In genomic region chr13:75723927-75724326, GRCh38 we compare ENCODE assay signal across 22 cellular contexts.
DNase-seq lines count a peak whose midpoint lies in the region; ATAC-seq, FAIRE-seq and TF ChIP-seq lines count a peak whose summit lies in the region.
"Had no signal": no experiment of that assay in that cellular context is flagged by ENCODE, and none has a peak within 500 bp of the region (broad histone marks: within the 10 kb centered on the region; RNA-seq: fewer than 3 reads in every experiment).

No MANE protein-coding gene starts in this region.

- ATAC-seq in RWPE2 (ENCODE audit: low read depth): no peak
- no peak for ATAC-seq in lower lobe of right lung
- ATAC-seq in GM21447 (IDR thresholded peaks at IDR 0.05; ENCODE audit: unreplicated experiment): no peak
- ATAC-seq: naive thymus-derived CD4-positive, alpha-beta T cell had no signal

- TF ChIP-seq POLR2A in GM12892 (IDR thresholded peaks at IDR 0.05; ENCODE audit: low read depth, low read length) (no peak), thyroid gland (IDR thresholded peaks at IDR 0.05) (no peak)

- H3K9me3 ChIP-seq in RWPE2 (ENCODE audit: severe bottlenecking) (no peaks in the 10 kb centered on the region), lower lobe of right lung (no peaks in the 10 kb centered on the region), thyroid gland (no peaks in the 10 kb centered on the region)
- H3K9me3 ChIP-seq in effector memory CD4-positive, alpha-beta T cell (ENCODE audit: control insufficient read depth, low read length): no peaks in the 10 kb centered on the region
- H3K9me3 ChIP-seq: vagina had no signal

- H3K27me3 ChIP-seq in RWPE2 (ENCODE audit: insufficient read depth, poor library complexity, severe bottlenecking) (no peaks in the 10 kb centered on the region), lower lobe of right lung (ENCODE audit: low read depth) (no peaks in the 10 kb centered on the region), thyroid gland (no peaks in the 10 kb centered on the region)
- no peaks in the 10 kb centered on the region for H3K27me3 ChIP-seq in effector memory CD4-positive, alpha-beta T cell (replicated peaks; ENCODE audit: control insufficient read depth, insufficient read depth, low read length, poor library complexity, severe bottlenecking)
- H3K27me3 ChIP-seq: vagina had no signal

- DNase-seq in GM12892 (ENCODE audit: insufficient read length) (no peak), RWPE2 (ENCODE audit: low spot score) (no peak), lower lobe of right lung (no peak), thyroid gland (no peak), NCI-H748 treated with DMSO at 0.1 percent for 48 hours (lab: John Stamatoyannopoulos, UW) (no peak)
- no peak for DNase-seq in effector memory CD4-positive, alpha-beta T cell
- no peak for DNase-seq in activated CD4-positive, CD25-positive, alpha-beta regulatory T cell treated with anti-CD3 and anti-CD28 coated beads, Interleukin-2, amount 50 U/mL, for 72 hours
- DNase-seq: activated CD4-positive, alpha-beta T cell treated with anti-CD3 and anti-CD28 coated beads for 48 hours; activated naive CD4-positive, alpha-beta T cell treated with Interleukin-2 at 50 U/mL for 16 hours; activated T-cell treated with anti-CD3 and anti-CD28 coated beads, Interleukin-2, amount 50 U/mL, for 48 hours; amniotic stem cell; glutamatergic neuron; MV-4-11; naive thymus-derived CD4-positive, alpha-beta T cell; NCI-H510A treated with DMSO at 0.1 percent for 48 hours; RPMI8226; T-helper 2 cell had no signal

- peak overlapping the region; percentile 50 for H3K27ac ChIP-seq in RWPE2 (ENCODE audit: poor library complexity, severe bottlenecking)
- peak overlapping the region; percentile 76 for H3K27ac ChIP-seq in lower lobe of right lung
- H3K27ac ChIP-seq in thyroid gland: peak overlapping the region in 2 of 3 donors; percentile 57 to 66
- no peak overlapping the region for H3K27ac ChIP-seq in effector memory CD4-positive, alpha-beta T cell (ENCODE audit: insufficient read depth, low read length, poor library complexity, severe bottlenecking)
- H3K27ac ChIP-seq: C4-2B, SK-N-MC, skin epidermis, vagina had no signal

- intact Hi-C loops in lower lobe of right lung (cut with DNase I): no loop called here
- intact Hi-C loops in thyroid gland (cut with DNase I): no loop called here

- no peaks in the 10 kb centered on the region for H3K36me3 ChIP-seq in RWPE2 (ENCODE audit: low read depth)
- no peaks in the 10 kb centered on the region for H3K36me3 ChIP-seq in lower lobe of right lung
- no peaks in the 10 kb centered on the region for H3K36me3 ChIP-seq in thyroid gland
- no peaks in the 10 kb centered on the region for H3K36me3 ChIP-seq in effector memory CD4-positive, alpha-beta T cell (ENCODE audit: control insufficient read depth, insufficient read depth, low read length)
- H3K36me3 ChIP-seq: vagina had no signal

- no peak overlapping the region for H3K4me3 ChIP-seq in RWPE2 (ENCODE audit: severe bottlenecking)
- no peak overlapping the region for H3K4me3 ChIP-seq in lower lobe of right lung
- no peak overlapping the region for H3K4me3 ChIP-seq in thyroid gland (replicated peaks in 1 of 3)
- no peak overlapping the region for H3K4me3 ChIP-seq in effector memory CD4-positive, alpha-beta T cell (ENCODE audit: insufficient read depth, low read depth, low read length, poor library complexity, severe bottlenecking)
- H3K4me3 ChIP-seq: SK-N-MC, skin epidermis, vagina had no signal

- peaks cover 29% of the 10 kb centered on the region for H3K4me1 ChIP-seq in RWPE2 (ENCODE audit: insufficient read depth, poor library complexity, severe bottlenecking)
- H3K4me1 ChIP-seq in lower lobe of right lung: peaks cover 3% of the 10 kb centered on the region
- peaks cover 22 to 27% of the 10 kb centered on the region in 2 donors for H3K4me1 ChIP-seq in thyroid gland
- H3K4me1 ChIP-seq in effector memory CD4-positive, alpha-beta T cell (ENCODE audit: control insufficient read depth, insufficient read depth, low read length, poor library complexity, severe bottlenecking): no peaks in the 10 kb centered on the region
- H3K4me1 ChIP-seq: vagina had no signal

- FAIRE-seq in GM12892 (lab: Jason Lieb, UNC): peak; percentile 82

- TF ChIP-seq CTCF in RWPE2 (IDR thresholded peaks at IDR 0.05; ENCODE audit: poor library complexity, severe bottlenecking): no peak
- TF ChIP-seq CTCF in lower lobe of right lung (IDR thresholded peaks at IDR 0.05): no peak
- no peak for TF ChIP-seq CTCF in thyroid gland (IDR thresholded peaks at IDR 0.05)
